31 cellular contexts compared by ENCODE assay signal in the genomic region with DNA sequence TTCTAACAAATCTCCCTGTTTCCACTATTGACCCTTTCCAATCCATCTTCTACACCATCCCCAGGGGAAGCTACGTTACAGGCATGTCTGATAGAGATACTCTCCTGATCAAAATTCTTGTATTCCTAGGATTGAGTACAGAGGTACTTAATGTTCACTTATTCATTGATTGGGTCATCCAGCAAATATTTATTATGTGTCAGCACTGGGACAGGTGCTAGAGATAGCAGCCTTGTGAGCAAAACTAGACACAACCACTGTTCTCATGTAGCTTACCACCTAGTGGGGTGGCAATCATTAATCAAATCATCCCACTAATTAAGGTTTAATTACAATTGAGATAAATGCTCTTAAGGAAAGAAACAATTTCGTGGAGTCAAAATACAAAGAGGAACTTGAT. TPM values are rescaled to one million over a fixed set of nuclear protein-coding genes. Genes with fewer than 3 reads are reported as not detected.
"Had no signal": no experiment of that assay in that cellular context is flagged by ENCODE, and none has a peak within 500 bp of the region (broad histone marks: within the 10 kb centered on the region; RNA-seq: fewer than 3 reads in every experiment).

No MANE protein-coding gene starts in this region.

- H3K4me1 Mint-ChIP-seq: nephron, neural crest cell had no signal

- H3K4me3 Mint-ChIP-seq: naive thymus-derived CD8-positive, alpha-beta T cell; nephron; neural crest cell; stimulated activated naive B cell treated with anti-CD40 and anti-IgM and Interleukin-4, amounts not matched to agents 10 μg/mL and 1 μg/mL and 100 μg/mL, for 72 hours had no signal

- H3K36me3 ChIP-seq: lower lobe of right lung, pancreas, prostate gland, sigmoid colon, stomach, thyroid gland, transverse colon, upper lobe of right lung, uterus had no signal

- ATAC-seq: naive thymus-derived CD8-positive, alpha-beta T cell; pancreas; right cardiac atrium; stimulated activated naive B cell treated with anti-CD40 and anti-IgM and Interleukin-4, amounts not matched to agents 10 μg/mL and 1 μg/mL and 100 μg/mL, for 72 hours; stimulated activated naive CD8-positive, alpha-beta T cell treated with anti-CD3 and anti-CD28 coated beads, Interleukin-15, Interleukin-2, amounts not matched to agents 100 U/mL and 50 U/mL, for 24 hours had no signal

- H3K27ac Mint-ChIP-seq: nephron; stimulated activated naive B cell treated with anti-CD40 and anti-IgM and Interleukin-4, amounts not matched to agents 10 μg/mL and 1 μg/mL and 100 μg/mL, for 72 hours had no signal

- FAIRE-seq: pancreas had no signal

- H3K27ac ChIP-seq: lower lobe of right lung, pancreas, prostate gland, sigmoid colon, stomach, testis, thyroid gland, transverse colon, upper lobe of right lung, uterus had no signal

- H3K36me3 Mint-ChIP-seq: naive thymus-derived CD8-positive, alpha-beta T cell; stimulated activated naive B cell treated with anti-CD40 and anti-IgM and Interleukin-4, amounts not matched to agents 10 μg/mL and 1 μg/mL and 100 μg/mL, for 72 hours had no signal

- DNase-seq: islet precursor cell; lower lobe of right lung; mammary epithelial cell; mesenchymal stem cell; naive thymus-derived CD8-positive, alpha-beta T cell; nucleus accumbens; pancreas; posterior cingulate gyrus; retina; right cardiac atrium; sigmoid colon; stimulated activated CD4-positive, alpha-beta T cell treated with anti-CD3 and anti-CD28 coated beads, Interleukin-15, amount 100 ng/mL, for 24 hours; stimulated activated CD4-positive, alpha-beta T cell treated with anti-CD3 and anti-CD28 coated beads, Interleukin-2, amount 100 ng/mL, for 24 hours; stimulated activated CD4-positive, alpha-beta T cell treated with anti-CD3 and anti-CD28 coated beads, Interleukin-4, amount 100 ng/mL, for 1 hour; stimulated activated naive B cell treated with anti-CD40 and anti-IgM and Interleukin-4, amounts not matched to agents 10 μg/mL and 1 μg/mL and 100 μg/mL, for 72 hours; stimulated activated naive CD8-positive, alpha-beta T cell treated with anti-CD3 and anti-CD28 coated beads, Interleukin-15, Interleukin-2, amounts not matched to agents 100 U/mL and 50 U/mL, for 24 hours; stomach; testis; thyroid gland; transverse colon; upper lobe of right lung; uterus had no signal

- H3K4me3 ChIP-seq: lower lobe of right lung, pancreas, prostate gland, sigmoid colon, smooth muscle cell, stomach, testis, thyroid gland, transverse colon, upper lobe of right lung, uterus had no signal

- H3K9me3 Mint-ChIP-seq: naive thymus-derived CD8-positive, alpha-beta T cell; nephron; neural crest cell; stimulated activated naive B cell treated with anti-CD40 and anti-IgM and Interleukin-4, amounts not matched to agents 10 μg/mL and 1 μg/mL and 100 μg/mL, for 72 hours had no signal

- H3K9me3 ChIP-seq: lower lobe of right lung, pancreas, prostate gland, sigmoid colon, stomach, testis, thyroid gland, transverse colon, upper lobe of right lung, uterus had no signal

- H3K4me1 ChIP-seq: lower lobe of right lung, pancreas, prostate gland, sigmoid colon, stomach, testis, thyroid gland, transverse colon, upper lobe of right lung, uterus had no signal

- H3K27me3 ChIP-seq: sigmoid colon, testis, thyroid gland, uterus had no signal

- H3K4me2 ChIP-seq: smooth muscle cell had no signal

RNA-seq across cellular contexts. Expression of a gene that starts 42.8 kb away (rescaled TPM):
- total RNA-seq: kidney epithelial cell; liver; lower lobe of right lung; mammary epithelial cell; mucosa of gallbladder; naive thymus-derived CD8-positive, alpha-beta T cell; neural crest cell; osteoblast; prostate gland; right cardiac atrium; sigmoid colon; skeletal muscle tissue; stomach; thyroid gland; transverse colon; upper lobe of right lung; uterus had no signal
- polyA plus RNA-seq: liver; mammary epithelial cell; naive thymus-derived CD8-positive, alpha-beta T cell; right cardiac atrium; sigmoid colon; smooth muscle cell; stomach had no signal
